In genomic region chr6:63263456-63263855, GRCh38 we compare ENCODE assay signal across 18 cellular contexts. TPM values are rescaled to one million over a fixed set of nuclear protein-coding genes. Genes with fewer than 3 reads are reported as not detected.
A peak's percentile ranks its signal among the peaks of the same experiment; 100 is the strongest.
DNase-seq lines count a peak whose midpoint lies in the region; ATAC-seq and TF ChIP-seq lines count a peak whose summit lies in the region.
"Had no signal": no experiment of that assay in that cellular context is flagged by ENCODE, and none has a peak within 500 bp of the region (broad histone marks: within the 10 kb centered on the region; RNA-seq: fewer than 3 reads in every experiment).

No MANE protein-coding gene starts in this region.

- no peaks in the 10 kb centered on the region for H3K9me3 ChIP-seq in HUES48 (ENCODE audit: control insufficient read depth, insufficient read depth, low read length)
- no peaks in the 10 kb centered on the region for H3K9me3 ChIP-seq in stomach

- no peak for ATAC-seq in GM18505 (IDR thresholded peaks at IDR 0.05; ENCODE audit: unreplicated experiment)
- no peak for ATAC-seq in GM21528 (IDR thresholded peaks at IDR 0.05; ENCODE audit: low FRiP score, unreplicated experiment)
- ATAC-seq: GM12878 had no signal

- H3K4me3 ChIP-seq in HUES48 (ENCODE audit: low read depth, low read length) (no peak overlapping the region), stomach (no peak overlapping the region)
- H3K4me3 ChIP-seq: GM12878 had no signal

- no peak for TF ChIP-seq CTCF in stomach (IDR thresholded peaks at IDR 0.05)

- 24 to 37% (median 26%) methylated on average over 4 of the region's 4 CpGs for WGBS in stomach, 5 donors

- H3K9ac ChIP-seq in HUES48 (ENCODE audit: low read depth, low read length), result no peak overlapping the region

- H3K4me1 ChIP-seq in HUES48 (ENCODE audit: control insufficient read depth, insufficient read depth, low read length) (peaks cover 16% of the 10 kb centered on the region), stomach (peaks cover 0 to 5% (median 0%) of the 10 kb centered on the region in 4 donors)

- H3K36me3 ChIP-seq in HUES48 (ENCODE audit: control insufficient read depth, insufficient read depth, low read length), result no peaks in the 10 kb centered on the region
- H3K36me3 ChIP-seq in stomach, result no peaks in the 10 kb centered on the region

- H3K27ac ChIP-seq in HUES48 (ENCODE audit: low read depth, low read length), result peak overlapping the region; percentile 42
- H3K27ac ChIP-seq in stomach, result no peak overlapping the region
- H3K27ac ChIP-seq: C4-2B had no signal

- DNase-seq in A172 (ENCODE audit: low spot score) (peak; percentile 40), dermis blood vessel endothelial cell (peak; percentile 0), kidney tubule cell (ENCODE audit: low spot score) (peak; percentile 24), COLO829 (ENCODE audit: low spot score) (no peak), stomach (no peak)
- DNase-seq: COR-L47; IMR-90; Kasumi-1; NCI-H2029; NCI-H524 treated with DMSO at 0.1 percent for 48 hours; NK-92 treated with Interleukin-12 subunit alpha and Interleukin-12 subunit beta, amount 100 ng/mL, for 24 hours; OCI-M1 had no signal

- H3K27me3 ChIP-seq in HUES48 (ENCODE audit: control insufficient read depth, insufficient read depth, low read length) (no peaks in the 10 kb centered on the region), stomach (no peaks in the 10 kb centered on the region)

- no peak for TF ChIP-seq POLR2A in GM18505 (IDR thresholded peaks at IDR 0.05; ENCODE audit: borderline replicate concordance, extremely low read depth, insufficient read depth, insufficient read length)
- no peak for TF ChIP-seq POLR2A in stomach (IDR thresholded peaks at IDR 0.05)

- intact Hi-C loops in stomach (cut with DNase I; ENCODE audit: low total_unique reads), result no loop called here

- TF ChIP-seq EP300 in stomach (IDR thresholded peaks at IDR 0.05), result no peak

RNA-seq across cellular contexts. Expression of gene FKBP1C, which starts 52.2 kb away (rescaled TPM):
- total RNA-seq in A172 (2014; rRNA removed; shearing (Covaris generic)), result 0.10 and 0.41 TPM in 2 replicates
- 0.17 and 4.4 TPM in 2 replicates for total RNA-seq in dermis blood vessel endothelial cell
- total RNA-seq in stomach, result under 1 TPM in 1 of 5 donors, not detected in 4; 0.37 TPM
- 1 to 10 TPM in 1 of 3 donors, under 1 TPM in 2; 0.19 to 1.7 (median 0.53) TPM for polyA plus RNA-seq in stomach

RNA-seq across cellular contexts. Expression of gene LGSN, which starts 56.3 kb away (rescaled TPM):
- not detected in 2 replicates for total RNA-seq in A172 (2014; rRNA removed; shearing (Covaris generic))
- not detected in 2 replicates for total RNA-seq in dermis blood vessel endothelial cell
- under 1 TPM in 1 of 5 donors, not detected in 4; 0.55 TPM for total RNA-seq in stomach
- under 1 TPM in 2 of 3 donors, not detected in 1; 0.03 to 0.06 TPM for polyA plus RNA-seq in stomach
- total RNA-seq: G401, GM12878, IMR-90 had no signal
- polyA plus RNA-seq: GM12878, IMR-90 had no signal

Comparison
In these comparisons a context has a peak if more than half of its experiments do, and no peak if none do; other contexts are left out.
1. DNase-seq: peak in A172 (single experiment), dermis blood vessel endothelial cell (single experiment) and kidney tubule cell (single experiment); none in COLO829 (single experiment) and stomach (single experiment).